Comparison of ENCODE assay signal across 1 cellular context in the genomic region with DNA sequence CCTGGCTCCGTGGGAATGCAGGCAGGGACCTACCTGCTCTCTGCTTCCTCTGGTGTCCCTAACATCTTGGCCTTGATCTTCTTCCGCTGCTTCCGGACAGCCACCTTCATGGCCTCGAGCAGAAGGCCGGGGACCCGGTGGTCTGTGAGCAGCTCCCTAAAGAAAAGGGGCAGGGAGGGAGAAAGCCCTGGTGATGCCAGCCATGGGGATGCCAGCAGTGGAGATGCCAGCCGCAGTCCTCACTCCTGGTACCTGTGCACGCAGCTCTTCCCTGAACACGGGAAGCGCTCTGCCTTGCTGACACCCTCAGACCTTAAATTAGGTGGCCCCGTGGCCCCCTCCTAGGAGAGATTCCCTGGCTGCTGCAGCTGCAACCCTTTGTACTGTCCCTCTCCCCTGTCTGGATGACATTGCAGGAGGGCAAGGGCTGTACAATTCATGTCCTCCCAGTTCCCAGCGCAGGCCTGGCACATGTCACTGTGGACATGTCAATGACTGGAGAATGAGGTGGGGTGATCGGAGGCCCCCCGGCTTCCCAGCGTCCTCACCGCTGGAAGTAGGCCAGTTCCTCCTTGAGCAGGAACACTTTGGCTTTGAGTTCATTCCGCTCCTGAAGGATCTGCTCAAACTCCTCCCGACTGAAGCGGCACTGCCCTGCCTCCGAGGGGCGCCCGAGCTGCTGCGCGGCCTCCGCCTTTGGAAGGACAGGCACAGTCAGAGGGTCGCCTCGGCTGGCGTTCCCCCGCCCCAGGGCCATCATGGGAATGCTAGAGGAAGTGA.
TF ChIP-seq lines count a peak whose summit lies in the region.

No MANE protein-coding gene starts in this region.

TF ChIP-seq in A549, 52 proteins besides CTCF, POLR2A, EP300 and RAD21 (continued from another document):
- TF ChIP-seq, protein P1, sequence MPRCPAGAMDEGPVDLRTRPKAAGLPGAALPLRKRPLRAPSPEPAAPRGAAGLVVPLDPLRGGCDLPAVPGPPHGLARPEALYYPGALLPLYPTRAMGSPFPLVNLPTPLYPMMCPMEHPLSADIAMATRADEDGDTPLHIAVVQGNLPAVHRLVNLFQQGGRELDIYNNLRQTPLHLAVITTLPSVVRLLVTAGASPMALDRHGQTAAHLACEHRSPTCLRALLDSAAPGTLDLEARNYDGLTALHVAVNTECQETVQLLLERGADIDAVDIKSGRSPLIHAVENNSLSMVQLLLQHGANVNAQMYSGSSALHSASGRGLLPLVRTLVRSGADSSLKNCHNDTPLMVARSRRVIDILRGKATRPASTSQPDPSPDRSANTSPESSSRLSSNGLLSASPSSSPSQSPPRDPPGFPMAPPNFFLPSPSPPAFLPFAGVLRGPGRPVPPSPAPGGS (IDR thresholded peaks at IDR 0.05), result no peak
